In genomic region chr9:69149321-69149807, GRCh38 we compare ENCODE assay signal across 10 cellular contexts. TPM values are rescaled to one million over a fixed set of nuclear protein-coding genes. Genes with fewer than 3 reads are reported as not detected.
DNase-seq lines count a peak whose midpoint lies in the region; ATAC-seq and TF ChIP-seq lines count a peak whose summit lies in the region.
"Had no signal": no experiment of that assay in that cellular context is flagged by ENCODE, and none has a peak within 500 bp of the region (broad histone marks: within the 10 kb centered on the region; RNA-seq: fewer than 3 reads in every experiment).

No MANE protein-coding gene starts in this region.

- H3K4ac ChIP-seq in trophoblast cell (ENCODE audit: low read depth, low read length): no peak overlapping the region

- H3K4me3 ChIP-seq in fibroblast of the aortic adventitia (ENCODE audit: low read depth, low read length) (peak overlapping the region; percentile 39), trophoblast cell (ENCODE audit: low read depth, low read length) (no peak overlapping the region)
- H3K4me3 ChIP-seq: Peyer's patch had no signal

- H2AFZ ChIP-seq in trophoblast cell (ENCODE audit: insufficient read depth, low read length, poor library complexity): no peak overlapping the region

- no peaks in the 10 kb centered on the region for H3K79me2 ChIP-seq in trophoblast cell (ENCODE audit: control insufficient read depth, insufficient read depth, low read length, poor library complexity)

- no peak overlapping the region for H2BK5ac ChIP-seq in trophoblast cell (ENCODE audit: low read depth, low read length, poor library complexity)

- no peak overlapping the region for H2BK12ac ChIP-seq in trophoblast cell (ENCODE audit: low read length)

- H3K36me3 Mint-ChIP-seq in activated naive CD4-positive, alpha-beta T cell treated with anti-CD3 and anti-CD28 coated beads, Interleukin-2, amount 50 U/mL, for 72 hours: no peaks in the 10 kb centered on the region

- no peak overlapping the region for H4K12ac ChIP-seq in trophoblast cell (ENCODE audit: low read depth, low read length)

- H2AK5ac ChIP-seq in trophoblast cell (ENCODE audit: low read length): no peak overlapping the region

- no peaks in the 10 kb centered on the region for H3K9me3 ChIP-seq in trophoblast cell (ENCODE audit: insufficient read depth, low read depth, low read length)
- H3K9me3 ChIP-seq: Peyer's patch had no signal

- TF ChIP-seq CTCF in fibroblast of the aortic adventitia (IDR thresholded peaks at IDR 0.05; ENCODE audit: insufficient read depth, low read length): peak; percentile 81

- no peak overlapping the region for H3K14ac ChIP-seq in trophoblast cell (ENCODE audit: low read length)

- no peak overlapping the region for H4K91ac ChIP-seq in trophoblast cell (ENCODE audit: low read depth, low read length)

- H3K27me3 ChIP-seq in trophoblast cell (ENCODE audit: insufficient read depth, low read length): no peaks in the 10 kb centered on the region
- H3K27me3 ChIP-seq: Peyer's patch had no signal

- peaks cover 0 to 2% of the 10 kb centered on the region in 2 experiments for H3K36me3 ChIP-seq in trophoblast cell (ENCODE audit: control insufficient read depth in 1 of 2, insufficient read depth in 2 of 2, low read length in 2 of 2)

- peaks cover 13% of the 10 kb centered on the region in 2 experiments for H3K4me1 ChIP-seq in trophoblast cell (ENCODE audit: control insufficient read depth in 1 of 2, insufficient read depth in 2 of 2, low read length in 2 of 2)

- peak; percentile 53 for DNase-seq in EL
- peak; percentile 34 for DNase-seq in RPMI7951 (ENCODE audit: low read depth)
- DNase-seq in fibroblast of the aortic adventitia (ENCODE audit: low read depth): peak; percentile 83
- no peak for DNase-seq in trophoblast cell
- no peak for DNase-seq in activated naive CD4-positive, alpha-beta T cell treated with anti-CD3 and anti-CD28 coated beads, Interleukin-2, amount 50 U/mL, for 72 hours (ENCODE audit: low spot score in 2 of 2)
- no peak for DNase-seq in MV-4-11 (lab: John Stamatoyannopoulos, UW)
- DNase-seq in stimulated activated CD4-positive, alpha-beta T cell treated with anti-CD3 and anti-CD28 coated beads, Interleukin-1b, Interleukin-23, amount 100 ng/mL, for 48 hours: no peak
- DNase-seq: Peyer's patch had no signal

- H3K27ac ChIP-seq in trophoblast cell (ENCODE audit: low read depth, low read length): peak overlapping the region; percentile 0
- H3K27ac ChIP-seq: Peyer's patch had no signal

- H3K27ac Mint-ChIP-seq in activated naive CD4-positive, alpha-beta T cell treated with anti-CD3 and anti-CD28 coated beads, Interleukin-2, amount 50 U/mL, for 72 hours: no peak overlapping the region

- H4K8ac ChIP-seq in trophoblast cell (ENCODE audit: low read depth, low read length): no peak overlapping the region

- H3K23ac ChIP-seq in trophoblast cell (ENCODE audit: low read length): no peak overlapping the region

- no CpG with 5 or more reads among the region's 7 CpGs for WGBS in trophoblast cell (ENCODE audit: extremely low coverage, insufficient coverage, insufficient read length)

- no peak overlapping the region for H3K18ac ChIP-seq in trophoblast cell (ENCODE audit: low read length)

- H3K4me2 ChIP-seq in trophoblast cell (ENCODE audit: low read length): no peak overlapping the region

- ATAC-seq in activated naive CD4-positive, alpha-beta T cell treated with anti-CD3 and anti-CD28 coated beads, Interleukin-2, amount 50 U/mL, for 72 hours: no peak
- ATAC-seq in GM21723 (IDR thresholded peaks at IDR 0.05; ENCODE audit: unreplicated experiment): no peak

- H2BK120ac ChIP-seq in trophoblast cell (ENCODE audit: insufficient read depth, low read length, poor library complexity): no peak overlapping the region

- H3K79me1 ChIP-seq in trophoblast cell (ENCODE audit: low read length): peaks cover 10% of the 10 kb centered on the region

- no peak overlapping the region for H3K9ac ChIP-seq in trophoblast cell (ENCODE audit: low read length)

- H3K9me3 Mint-ChIP-seq in activated naive CD4-positive, alpha-beta T cell treated with anti-CD3 and anti-CD28 coated beads, Interleukin-2, amount 50 U/mL, for 72 hours: no peaks in the 10 kb centered on the region
- H3K9me3 Mint-ChIP-seq: neural crest cell had no signal

RNA-seq across cellular contexts. Expression of gene TJP2, which starts 24.7 kb away (rescaled TPM):
- total RNA-seq in RPMI7951 (2014; rRNA removed; shearing (Covaris generic)): 18.3 and 19.3 TPM in 2 replicates
- total RNA-seq in fibroblast of the aortic adventitia (ENCODE audit: low replicate concordance): 61.7 and 105 TPM in 2 replicates
- 96.7 and 103 TPM in 2 replicates for polyA plus RNA-seq in trophoblast cell (2013)
- total RNA-seq in activated naive CD4-positive, alpha-beta T cell treated with anti-CD3 and anti-CD28 coated beads, Interleukin-2, amount 50 U/mL, for 72 hours: 10 to 100 TPM; 13.1 to 33.4 TPM

Comparison
In these comparisons a context has a peak if more than half of its experiments do, and no peak if none do; other contexts are left out.
1. DNase-seq: peak in EL (single experiment), RPMI7951 (single experiment) and fibroblast of the aortic adventitia (single experiment); none in trophoblast cell (0 of 2), activated naive CD4-positive, alpha-beta T cell treated with anti-CD3 and anti-CD28 coated beads, Interleukin-2, amount 50 U/mL, for 72 hours (0 of 2), MV-4-11 (single experiment) and stimulated activated CD4-positive, alpha-beta T cell treated with anti-CD3 and anti-CD28 coated beads, Interleukin-1b, Interleukin-23, amount 100 ng/mL, for 48 hours (single experiment).